ENCODE assay signal across 1 cellular context in genomic region chr3:139430467-139430866, GRCh38.
TF ChIP-seq lines count a peak whose summit lies in the region.

No MANE protein-coding gene starts in this region.

TF ChIP-seq in GM12878, 131 proteins besides CTCF, POLR2A, EP300 and RAD21:
- TF ChIP-seq DPF2 (IDR thresholded peaks at IDR 0.05) (no peak), YBX1 (IDR thresholded peaks at IDR 0.05) (no peak), NRF1 (conservative IDR thresholded peaks at IDR 0.05; ENCODE audit: low read depth, low read length) (no peak), E2F8 (IDR thresholded peaks at IDR 0.05; ENCODE audit: low read depth, partially characterized antibody) (no peak), RAD51 (IDR thresholded peaks at IDR 0.05) (no peak), MEF2A (IDR thresholded peaks at IDR 0.05; ENCODE audit: insufficient read depth, low read depth, low read length) (no peak), SMAD5 (IDR thresholded peaks at IDR 0.05; ENCODE audit: low read depth) (no peak), SKIL (IDR thresholded peaks at IDR 0.05; ENCODE audit: low read depth, poor library complexity, severe bottlenecking) (no peak), SUZ12 (IDR thresholded peaks at IDR 0.05; ENCODE audit: unreplicated experiment) (no peak), KLF5 (IDR thresholded peaks at IDR 0.05; ENCODE audit: partially characterized antibody) (no peak), MYB (IDR thresholded peaks at IDR 0.05; ENCODE audit: borderline replicate concordance, low read depth, low read length) (no peak)
